Comparison of ENCODE assay signal across 12 cellular contexts in genomic region chr11:122367809-122368231, GRCh38.
A peak's percentile ranks its signal among the peaks of the same experiment; 100 is the strongest.
DNase-seq lines count a peak whose midpoint lies in the region; ATAC-seq, FAIRE-seq and TF ChIP-seq lines count a peak whose summit lies in the region.
"Had no signal": no experiment of that assay in that cellular context is flagged by ENCODE, and none has a peak within 500 bp of the region (broad histone marks: within the 10 kb centered on the region; RNA-seq: fewer than 3 reads in every experiment).

No MANE protein-coding gene starts in this region.

- H3K36me3 Mint-ChIP-seq in central memory CD8-positive, alpha-beta T cell (ENCODE audit: insufficient read depth) = no peaks in the 10 kb centered on the region

- H3K4me2 ChIP-seq in hepatocyte = peak overlapping the region; percentile 67

- H3K27ac Mint-ChIP-seq in central memory CD8-positive, alpha-beta T cell (ENCODE audit: low read depth) = peak overlapping the region; percentile 13
- H3K27ac Mint-ChIP-seq: stimulated activated naive CD8-positive, alpha-beta T cell treated with anti-CD3 and anti-CD28 coated beads, Interleukin-15, Interleukin-2, amounts not matched to agents 100 ng/mL and 50 ng/mL, for 24 hours had no signal

- H3K4me3 ChIP-seq in hepatocyte (no peak overlapping the region), small intestine (ENCODE audit: low read depth in 1 of 2, low read length in 2 of 2) (no peak overlapping the region)
- H3K4me3 ChIP-seq: spleen had no signal

- H3K27me3 ChIP-seq in hepatocyte (no peaks in the 10 kb centered on the region), small intestine (ENCODE audit: control insufficient read depth in 2 of 2, insufficient read depth in 2 of 2, low read length in 2 of 2) (no peaks in the 10 kb centered on the region)

- H2AFZ ChIP-seq in hepatocyte = peak overlapping the region; percentile 27

- no peaks in the 10 kb centered on the region for H3K4me1 Mint-ChIP-seq in central memory CD8-positive, alpha-beta T cell

- TF ChIP-seq CTCF in hepatocyte (IDR thresholded peaks at IDR 0.05; ENCODE audit: poor library complexity) = no peak

- no peaks in the 10 kb centered on the region for H3K9me2 ChIP-seq in hepatocyte (replicated peaks; ENCODE audit: insufficient read depth)

- FAIRE-seq in small intestine (lab: Jason Lieb, UNC) = no peak
- FAIRE-seq: HTR-8/SVneo had no signal

- H3K4me3 Mint-ChIP-seq in central memory CD8-positive, alpha-beta T cell = no peak overlapping the region
- H3K4me3 Mint-ChIP-seq: stimulated activated naive CD8-positive, alpha-beta T cell treated with anti-CD3 and anti-CD28 coated beads, Interleukin-15, Interleukin-2, amounts not matched to agents 100 ng/mL and 50 ng/mL, for 24 hours had no signal

- peaks cover 16% of the 10 kb centered on the region for H3K4me1 ChIP-seq in hepatocyte (ENCODE audit: insufficient read depth)
- H3K4me1 ChIP-seq in small intestine (ENCODE audit: control insufficient read depth in 2 of 2, insufficient read depth in 1 of 2, low read depth in 1 of 2, low read length in 1 of 2) = no peaks in the 10 kb centered on the region

- H4K20me1 ChIP-seq in hepatocyte (ENCODE audit: insufficient read depth, poor library complexity, severe bottlenecking) = no peaks in the 10 kb centered on the region

- H3K9me3 Mint-ChIP-seq in central memory CD8-positive, alpha-beta T cell = no peaks in the 10 kb centered on the region
- H3K9me3 Mint-ChIP-seq: stimulated activated naive CD8-positive, alpha-beta T cell treated with anti-CD3 and anti-CD28 coated beads, Interleukin-15, Interleukin-2, amounts not matched to agents 100 ng/mL and 50 ng/mL, for 24 hours had no signal

- peaks cover 29% of the 10 kb centered on the region for H3K27me3 Mint-ChIP-seq in central memory CD8-positive, alpha-beta T cell
- H3K27me3 Mint-ChIP-seq: stimulated activated naive CD8-positive, alpha-beta T cell treated with anti-CD3 and anti-CD28 coated beads, Interleukin-15, Interleukin-2, amounts not matched to agents 100 ng/mL and 50 ng/mL, for 24 hours had no signal

- ATAC-seq in central memory CD8-positive, alpha-beta T cell (replicated peaks; ENCODE audit: extremely low read depth, poor library complexity, severe bottlenecking) = no peak
- ATAC-seq in GM21529 (IDR thresholded peaks at IDR 0.05; ENCODE audit: unreplicated experiment) = no peak

- H3K79me2 ChIP-seq in hepatocyte = peaks cover 6% of the 10 kb centered on the region

- H3K36me3 ChIP-seq in hepatocyte (replicated peaks; ENCODE audit: insufficient read depth, low read depth) (no peaks in the 10 kb centered on the region), small intestine (ENCODE audit: control insufficient read depth in 2 of 2, insufficient read depth in 2 of 2, low read length in 2 of 2) (no peaks in the 10 kb centered on the region)
- H3K36me3 ChIP-seq: spleen had no signal

- peak; percentile 11 for DNase-seq in GM04503 (ENCODE audit: low read depth)
- DNase-seq in central memory CD8-positive, alpha-beta T cell (ENCODE audit: low spot score in 2 of 2) = no peak
- DNase-seq in hepatocyte (ENCODE audit: low spot score) = peak; percentile 83
- peak; percentile 63 for DNase-seq in small intestine
- no peak for DNase-seq in KG1 (lab: John Stamatoyannopoulos, UW)
- DNase-seq in stimulated activated CD4-positive, alpha-beta T cell treated with anti-CD3 and anti-CD28 coated beads, Interleukin-12 subunit alpha, Interleukin-12 subunit beta, amount 100 ng/mL, for 4 hours = no peak
- DNase-seq in NCI-H226 = no peak
- DNase-seq: activated CD4-positive, alpha-beta T cell treated with anti-CD3 and anti-CD28 coated beads, Interleukin-2, amount 50 U/mL, for 1 hour; spleen had no signal

- no peaks in the 10 kb centered on the region for H3K9me3 ChIP-seq in hepatocyte (ENCODE audit: low read depth)
- no peaks in the 10 kb centered on the region for H3K9me3 ChIP-seq in small intestine (ENCODE audit: control insufficient read depth, low read depth)
- H3K9me3 ChIP-seq: spleen had no signal

- peak overlapping the region; percentile 78 for H3K27ac ChIP-seq in hepatocyte
- no peak overlapping the region for H3K27ac ChIP-seq in small intestine (ENCODE audit: low read depth in 1 of 2, low read length in 1 of 2)

- 20% methylated on average over 6 of the region's 6 CpGs for WGBS in hepatocyte (ENCODE audit: low lambda C conversion rate, missing lambda C conversion rate)
- WGBS in small intestine, 3 donors = 7 to 29% (median 13%) methylated on average over 6 of the region's 6 CpGs

Comparison
In these comparisons a context has a peak if more than half of its experiments do, and no peak if none do; other contexts are left out.
1. DNase-seq: peak in GM04503 (single experiment), hepatocyte (single experiment) and small intestine (single experiment); none in central memory CD8-positive, alpha-beta T cell (0 of 2), KG1 (single experiment), stimulated activated CD4-positive, alpha-beta T cell treated with anti-CD3 and anti-CD28 coated beads, Interleukin-12 subunit alpha, Interleukin-12 subunit beta, amount 100 ng/mL, for 4 hours (single experiment) and NCI-H226 (single experiment).